In genomic region chr14:34970665-34971064, GRCh38 we compare ENCODE assay signal across 1 cellular context.
A peak's percentile ranks its signal among the peaks of the same experiment; 100 is the strongest.
TF ChIP-seq lines count a peak whose summit lies in the region.

No MANE protein-coding gene starts in this region.

TF ChIP-seq in HepG2, 621 proteins besides CTCF, POLR2A, EP300 and RAD21 (continued from another document):
- TF ChIP-seq HNRNPH1 (optimal IDR thresholded peaks at IDR 0.05; ENCODE audit: low read depth, low read length), result no peak
- TF ChIP-seq ZNF615 (CRISPR knock-in tag; IDR thresholded peaks at IDR 0.05; ENCODE audit: borderline replicate concordance), result peak; percentile 47; the same call in 1 of the 2 replicates
- 0 out of 2 replicates have a peak, but pooled peaks have one; percentile 33 for TF ChIP-seq ZMYM3 (CRISPR knock-in tag; IDR thresholded peaks at IDR 0.05)
